Comparison of ENCODE assay signal across 28 cellular contexts in genomic region chr17:68987966-68988365, GRCh38. TPM values are rescaled to one million over a fixed set of nuclear protein-coding genes. Genes with fewer than 3 reads are reported as not detected.
DNase-seq lines count a peak whose midpoint lies in the region; FAIRE-seq and TF ChIP-seq lines count a peak whose summit lies in the region.
"Had no signal": no experiment of that assay in that cellular context is flagged by ENCODE, and none has a peak within 500 bp of the region (broad histone marks: within the 10 kb centered on the region; RNA-seq: fewer than 3 reads in every experiment).

No MANE protein-coding gene starts in this region.

- dilution Hi-C loops in endothelial cell of umbilical vein (cut with MboI; ENCODE audit: extremely low pct_ligation_motif_present, low sequenced_read_pairs), result no loop called here

- H3K27ac ChIP-seq in endothelial cell of umbilical vein (ENCODE audit: insufficient read depth, low read depth, low read length), result no peak overlapping the region
- H3K27ac ChIP-seq: BLaER1 had no signal

- no peak overlapping the region for H3K4me3 ChIP-seq in endothelial cell of umbilical vein (replicated peaks in 1 of 3; ENCODE audit: insufficient read depth in 1 of 3, low read depth in 1 of 3, low read length in 3 of 3)
- H3K4me3 ChIP-seq: BLaER1, GM12878 had no signal

- no peak overlapping the region for H3K9ac ChIP-seq in endothelial cell of umbilical vein (replicated peaks; ENCODE audit: extremely low read depth, insufficient read depth, low read length)
- H3K9ac ChIP-seq: BLaER1 had no signal

- no peak for TF ChIP-seq CTCF in endothelial cell of umbilical vein (IDR thresholded peaks at IDR 0.05; ENCODE audit: extremely low read depth in 1 of 2, insufficient read depth in 1 of 2, low read depth in 1 of 2, low read length in 2 of 2)
- TF ChIP-seq CTCF in GM10266 (IDR thresholded peaks at IDR 0.05; ENCODE audit: control insufficient read depth, insufficient read depth, low read depth, missing control alignments), result no peak

- no peak for FAIRE-seq in endothelial cell of umbilical vein (lab: Jason Lieb, UNC)
- FAIRE-seq: A204.1, GM12878, GM12892, GM18507 had no signal

- no peaks in the 10 kb centered on the region for H3K27me3 ChIP-seq in endothelial cell of umbilical vein (ENCODE audit: control insufficient read depth in 2 of 2, insufficient read depth in 2 of 2, low read length in 2 of 2)
- H3K27me3 ChIP-seq: BE2C, BLaER1 had no signal

- no peak for TF ChIP-seq POLR2A in endothelial cell of umbilical vein (IDR thresholded peaks at IDR 0.05; ENCODE audit: low read depth, low read length)

- H2AFZ ChIP-seq in endothelial cell of umbilical vein (ENCODE audit: low read depth, low read length), result peak overlapping the region; percentile 20

- POLR2A ChIA-PET in endothelial cell of umbilical vein (lab: Charles Lee), result no interaction called here

- CTCF ChIA-PET in endothelial cell of umbilical vein (lab: Charles Lee), result no interaction called here

- H3K9me1 ChIP-seq in endothelial cell of umbilical vein (replicated peaks; ENCODE audit: control insufficient read depth, extremely low read depth, insufficient read depth, low read length), result no peaks in the 10 kb centered on the region

- DNase-seq in endothelial cell of umbilical vein (ENCODE audit: low read depth, low spot score) (peak; percentile 49), lung microvascular endothelial cell (ENCODE audit: low read depth in 2 of 2) (peak; percentile 28 to 49), RPMI8226 (no peak), GM10266 (ENCODE audit: extremely low spot score) (no peak), GDM1 (lab: John Stamatoyannopoulos, UW) (no peak)
- DNase-seq: 8988T; ACHN; BE2C; C1 segment of cervical spinal cord; CD4-positive, alpha-beta memory T cell; CD4-positive, CD25-positive, alpha-beta regulatory T cell; CD8-positive, alpha-beta memory T cell; COR-L47; DMS 273 treated with DMSO at 0.1 percent for 48 hours; DMS153; DMS53; DMS79; DND-41; EL; GF-D8 had no signal

- H3K4me1 ChIP-seq in endothelial cell of umbilical vein (ENCODE audit: control insufficient read depth, extremely low read depth, insufficient read depth, low read length), result no peaks in the 10 kb centered on the region
- H3K4me1 ChIP-seq: BE2C, BLaER1 had no signal

- no peak overlapping the region for H3K4me2 ChIP-seq in endothelial cell of umbilical vein (ENCODE audit: insufficient read depth, low read length)
- H3K4me2 ChIP-seq: BLaER1 had no signal

- no TSS peak for BruUV-seq in endothelial cell of umbilical vein (replicated peaks; lab: Mats Ljungman, UMichigan)

- H3K79me2 ChIP-seq in endothelial cell of umbilical vein (ENCODE audit: control insufficient read depth, insufficient read depth, low read length), result no peaks in the 10 kb centered on the region

- intact Hi-C loops in endothelial cell of umbilical vein (cut with micrococcal nuclease), result no loop called here

- H3K9me3 ChIP-seq in endothelial cell of umbilical vein (replicated peaks; ENCODE audit: control insufficient read depth, insufficient read depth, low read length), result no peaks in the 10 kb centered on the region
- H3K9me3 ChIP-seq: BE2C, BLaER1 had no signal

- H4K20me1 ChIP-seq in endothelial cell of umbilical vein (replicated peaks; ENCODE audit: control insufficient read depth, extremely low read depth, insufficient read depth, low read length), result no peaks in the 10 kb centered on the region
- H4K20me1 ChIP-seq: BLaER1 had no signal

- H3K36me3 ChIP-seq in endothelial cell of umbilical vein (ENCODE audit: control insufficient read depth in 2 of 2, extremely low read depth in 1 of 2, insufficient read depth in 2 of 2, low read length in 2 of 2), result no peaks in the 10 kb centered on the region
- H3K36me3 ChIP-seq: BE2C, BLaER1 had no signal

TF ChIP-seq in endothelial cell of umbilical vein, 7 proteins besides CTCF, POLR2A, EP300 and RAD21:
- TF ChIP-seq FOS (IDR thresholded peaks at IDR 0.05; ENCODE audit: borderline replicate concordance, insufficient read depth, low read length) (no peak), EZH2 (IDR thresholded peaks at IDR 0.05; ENCODE audit: borderline replicate concordance, low read depth, low read length, severe bottlenecking) (no peak), MYC (IDR thresholded peaks at IDR 0.05; ENCODE audit: low read depth, low read length) (no peak), MAX (IDR thresholded peaks at IDR 0.05; ENCODE audit: insufficient read depth, insufficient read length) (no peak), JUN (IDR thresholded peaks at IDR 0.05; ENCODE audit: borderline replicate concordance, insufficient read depth, insufficient read length, low read depth) (no peak), GATA2 (IDR thresholded peaks at IDR 0.05; ENCODE audit: insufficient read depth, insufficient read length, low read depth, low read length) (no peak), POLR2AphosphoS5 (IDR thresholded peaks at IDR 0.05; ENCODE audit: insufficient read depth, low read depth, low read length) (no peak)

RNA-seq across cellular contexts. Expression of gene ABCA8, which starts 32.8 kb away (rescaled TPM):
- 0.60 and 1.7 TPM in 2 replicates for total RNA-seq in endothelial cell of umbilical vein
- 0.89 and 0.99 TPM in 2 replicates for polyA plus RNA-seq in endothelial cell of umbilical vein
- polyA plus RNA-seq in endothelial cell of umbilical vein (2011; cell fraction: cytosol; rRNA removed), result 0.52 and 0.59 TPM in 2 replicates
- polyA plus RNA-seq in endothelial cell of umbilical vein (2011; cell fraction: nucleus; rRNA removed), result 4.8 TPM in 2 replicates
- polyA plus RNA-seq in endothelial cell of umbilical vein (2012), result 0.78 and 3.0 TPM in 2 replicates
- 1.5 and 3.3 TPM in 2 replicates for polyA minus RNA-seq in endothelial cell of umbilical vein
- polyA minus RNA-seq in endothelial cell of umbilical vein (2011; cell fraction: cytosol; rRNA and poly(A)+ RNA removed), result 0.31 TPM
- 3.1 and 6.2 TPM in 2 replicates for polyA minus RNA-seq in endothelial cell of umbilical vein (2011; cell fraction: nucleus; rRNA and poly(A)+ RNA removed)
- under 0.01 TPM in 1 of 2 replicates, not detected in the other for total RNA-seq in lung microvascular endothelial cell
- total RNA-seq: CD4-positive, alpha-beta memory T cell; CD4-positive, CD25-positive, alpha-beta regulatory T cell; CD8-positive, alpha-beta memory T cell; Daoy; G401 had no signal
- polyA plus RNA-seq: CD14-positive monocyte; CD4-positive, alpha-beta memory T cell; CD4-positive, CD25-positive, alpha-beta regulatory T cell; CD8-positive, alpha-beta memory T cell had no signal

Comparison
In these comparisons a context has a peak if more than half of its experiments do, and no peak if none do; other contexts are left out.
1. DNase-seq: peak in endothelial cell of umbilical vein (single experiment) and lung microvascular endothelial cell (2 of 2); none in RPMI8226 (single experiment), GM10266 (single experiment) and GDM1 (single experiment).